Comparison of ENCODE assay signal across 2 cellular contexts in the genomic region with DNA sequence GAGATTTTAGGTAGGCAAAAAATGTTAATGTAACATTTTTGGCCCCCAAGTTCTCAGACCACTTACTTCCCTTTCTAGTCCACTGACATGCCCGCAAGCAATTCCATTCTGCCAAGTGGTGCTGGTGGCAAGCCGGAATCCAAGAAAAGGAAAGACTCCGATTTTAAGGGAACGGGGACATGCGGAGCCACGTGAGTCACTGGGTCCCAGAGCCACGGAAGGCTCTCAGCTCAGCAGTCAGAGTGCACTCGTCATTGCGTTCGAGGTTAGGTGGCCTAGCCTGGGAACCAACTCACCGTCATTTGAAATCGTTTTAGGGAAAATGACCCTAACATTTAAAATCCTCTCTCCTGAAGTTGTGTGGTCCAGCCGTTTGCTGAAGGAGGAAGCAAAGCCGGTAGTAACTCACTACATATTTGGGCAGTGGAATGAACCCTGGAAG.
A peak's percentile ranks its signal among the peaks of the same experiment; 100 is the strongest.
TF ChIP-seq lines count a peak whose summit lies in the region.

No MANE protein-coding gene starts in this region.

TF ChIP-seq in A549, 52 proteins besides CTCF, POLR2A, EP300 and RAD21:
- TF ChIP-seq MAX (IDR thresholded peaks at IDR 0.05) (0 out of 2 replicates have a peak, but pooled peaks have one; percentile 33), FOSL2 (IDR thresholded peaks at IDR 0.05) (no peak), FOSL2 (CRISPR knock-in tag; IDR thresholded peaks at IDR 0.05) (peak; percentile 20; the same call in 1 of the 2 replicates), HOXB13 (CRISPR knock-in tag; IDR thresholded peaks at IDR 0.05; ENCODE audit: low read depth) (no peak)

TF ChIP-seq in HepG2, 621 proteins besides CTCF, POLR2A, EP300 and RAD21 (continues in another document):
- peak; percentile 66 for TF ChIP-seq NRL (CRISPR knock-in tag; IDR thresholded peaks at IDR 0.05; ENCODE audit: borderline replicate concordance)
- 0 out of 2 replicates have a peak, but pooled peaks have one; percentile 4 for TF ChIP-seq ZNF589 (CRISPR knock-in tag; conservative IDR thresholded peaks at IDR 0.05)
- no peak for TF ChIP-seq ZNF530 (CRISPR knock-in tag; IDR thresholded peaks at IDR 0.05; ENCODE audit: low read depth)
- TF ChIP-seq IKZF4 (CRISPR knock-in tag; IDR thresholded peaks at IDR 0.05; ENCODE audit: borderline replicate concordance, low read depth, not compliant biosample characterization) = no peak
- TF ChIP-seq AKNA (CRISPR knock-in tag; IDR thresholded peaks at IDR 0.05; ENCODE audit: borderline replicate concordance) = no peak
- TF ChIP-seq ZBTB38 (CRISPR knock-in tag; IDR thresholded peaks at IDR 0.05) = peak; percentile 22; the same call in 1 of the 2 replicates
- TF ChIP-seq ZNF430 (CRISPR knock-in tag; IDR thresholded peaks at IDR 0.05) = peak; percentile 41; the same call in 1 of the 2 replicates
- TF ChIP-seq, protein P1, sequence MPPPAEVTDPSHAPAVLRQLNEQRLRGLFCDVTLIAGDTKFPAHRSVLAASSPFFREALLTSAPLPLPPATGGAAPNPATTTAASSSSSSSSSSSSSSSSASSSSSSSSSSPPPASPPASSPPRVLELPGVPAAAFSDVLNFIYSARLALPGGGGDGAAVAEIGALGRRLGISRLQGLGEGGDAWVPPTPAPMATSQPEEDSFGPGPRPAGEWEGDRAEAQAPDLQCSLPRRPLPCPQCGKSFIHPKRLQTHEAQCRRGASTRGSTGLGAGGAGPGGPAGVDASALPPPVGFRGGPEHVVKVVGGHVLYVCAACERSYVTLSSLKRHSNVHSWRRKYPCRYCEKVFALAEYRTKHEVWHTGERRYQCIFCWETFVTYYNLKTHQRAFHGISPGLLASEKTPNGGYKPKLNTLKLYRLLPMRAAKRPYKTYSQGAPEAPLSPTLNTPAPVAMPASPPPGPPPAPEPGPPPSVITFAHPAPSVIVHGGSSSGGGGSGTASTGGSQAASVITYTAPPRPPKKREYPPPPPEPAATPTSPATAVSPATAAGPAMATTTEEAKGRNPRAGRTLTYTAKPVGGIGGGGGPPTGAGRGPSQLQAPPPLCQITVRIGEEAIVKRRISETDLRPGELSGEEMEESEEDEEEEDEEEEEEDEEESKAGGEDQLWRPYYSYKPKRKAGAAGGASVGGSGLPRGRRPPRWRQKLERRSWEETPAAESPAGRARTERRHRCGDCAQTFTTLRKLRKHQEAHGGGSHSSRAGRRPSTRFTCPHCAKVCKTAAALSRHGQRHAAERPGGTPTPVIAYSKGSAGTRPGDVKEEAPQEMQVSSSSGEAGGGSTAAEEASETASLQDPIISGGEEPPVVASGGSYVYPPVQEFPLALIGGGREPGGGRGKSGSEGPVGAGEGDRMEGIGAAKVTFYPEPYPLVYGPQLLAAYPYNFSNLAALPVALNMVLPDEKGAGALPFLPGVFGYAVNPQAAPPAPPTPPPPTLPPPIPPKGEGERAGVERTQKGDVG (CRISPR knock-in tag; IDR thresholded peaks at IDR 0.05; ENCODE audit: borderline replicate concordance) = no peak; the same call in 1 of the 2 replicates
- no peak for TF ChIP-seq ZNF101 (CRISPR knock-in tag; IDR thresholded peaks at IDR 0.05; ENCODE audit: borderline replicate concordance, low read depth)
- peak; percentile 24; the same call in 1 of the 2 replicates for TF ChIP-seq MED1 (CRISPR knock-in tag; IDR thresholded peaks at IDR 0.05)
- no peak for TF ChIP-seq CBFB (CRISPR knock-in tag; IDR thresholded peaks at IDR 0.05)
- peak; percentile 57; the same call in 1 of the 2 replicates for TF ChIP-seq ZNF224 (CRISPR knock-in tag; IDR thresholded peaks at IDR 0.05)
- TF ChIP-seq ZNF543 (CRISPR knock-in tag; IDR thresholded peaks at IDR 0.05) = no peak
- TF ChIP-seq PCBP2 (optimal IDR thresholded peaks at IDR 0.05; ENCODE audit: low read depth, low read length, poor library complexity, severe bottlenecking) = peak; percentile 55
- TF ChIP-seq ZNF672 (CRISPR knock-in tag; IDR thresholded peaks at IDR 0.05) = peak; percentile 21; the same call in 1 of the 2 replicates
- TF ChIP-seq, protein P2, sequence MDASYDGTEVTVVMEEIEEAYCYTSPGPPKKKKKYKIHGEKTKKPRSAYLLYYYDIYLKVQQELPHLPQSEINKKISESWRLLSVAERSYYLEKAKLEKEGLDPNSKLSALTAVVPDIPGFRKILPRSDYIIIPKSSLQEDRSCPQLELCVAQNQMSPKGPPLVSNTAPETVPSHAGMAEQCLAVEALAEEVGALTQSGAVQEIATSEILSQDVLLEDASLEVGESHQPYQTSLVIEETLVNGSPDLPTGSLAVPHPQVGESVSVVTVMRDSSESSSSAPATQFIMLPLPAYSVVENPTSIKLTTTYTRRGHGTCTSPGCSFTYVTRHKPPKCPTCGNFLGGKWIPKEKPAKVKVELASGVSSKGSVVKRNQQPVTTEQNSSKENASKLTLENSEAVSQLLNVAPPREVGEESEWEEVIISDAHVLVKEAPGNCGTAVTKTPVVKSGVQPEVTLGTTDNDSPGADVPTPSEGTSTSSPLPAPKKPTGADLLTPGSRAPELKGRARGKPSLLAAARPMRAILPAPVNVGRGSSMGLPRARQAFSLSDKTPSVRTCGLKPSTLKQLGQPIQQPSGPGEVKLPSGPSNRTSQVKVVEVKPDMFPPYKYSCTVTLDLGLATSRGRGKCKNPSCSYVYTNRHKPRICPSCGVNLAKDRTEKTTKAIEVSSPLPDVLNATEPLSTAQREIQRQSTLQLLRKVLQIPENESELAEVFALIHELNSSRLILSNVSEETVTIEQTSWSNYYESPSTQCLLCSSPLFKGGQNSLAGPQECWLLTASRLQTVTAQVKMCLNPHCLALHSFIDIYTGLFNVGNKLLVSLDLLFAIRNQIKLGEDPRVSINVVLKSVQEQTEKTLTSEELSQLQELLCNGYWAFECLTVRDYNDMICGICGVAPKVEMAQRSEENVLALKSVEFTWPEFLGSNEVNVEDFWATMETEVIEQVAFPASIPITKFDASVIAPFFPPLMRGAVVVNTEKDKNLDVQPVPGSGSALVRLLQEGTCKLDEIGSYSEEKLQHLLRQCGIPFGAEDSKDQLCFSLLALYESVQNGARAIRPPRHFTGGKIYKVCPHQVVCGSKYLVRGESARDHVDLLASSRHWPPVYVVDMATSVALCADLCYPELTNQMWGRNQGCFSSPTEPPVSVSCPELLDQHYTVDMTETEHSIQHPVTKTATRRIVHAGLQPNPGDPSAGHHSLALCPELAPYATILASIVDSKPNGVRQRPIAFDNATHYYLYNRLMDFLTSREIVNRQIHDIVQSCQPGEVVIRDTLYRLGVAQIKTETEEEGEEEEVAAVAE (CRISPR knock-in tag; IDR thresholded peaks at IDR 0.05; ENCODE audit: borderline replicate concordance) = peak; percentile 21; the same call in 1 of the 2 replicates
- 0 out of 2 replicates have a peak, but pooled peaks have one; percentile 5 for TF ChIP-seq ZNF709 (CRISPR knock-in tag; IDR thresholded peaks at IDR 0.05)
- 0 out of 2 replicates have a peak, but pooled peaks have one; percentile 2 for TF ChIP-seq ZIK1 (CRISPR knock-in tag; IDR thresholded peaks at IDR 0.05; ENCODE audit: borderline replicate concordance, low read depth)
- peak; percentile 51; the same call in 1 of the 2 replicates for TF ChIP-seq ZNF746 (CRISPR knock-in tag; IDR thresholded peaks at IDR 0.05)
- TF ChIP-seq, protein P3, sequence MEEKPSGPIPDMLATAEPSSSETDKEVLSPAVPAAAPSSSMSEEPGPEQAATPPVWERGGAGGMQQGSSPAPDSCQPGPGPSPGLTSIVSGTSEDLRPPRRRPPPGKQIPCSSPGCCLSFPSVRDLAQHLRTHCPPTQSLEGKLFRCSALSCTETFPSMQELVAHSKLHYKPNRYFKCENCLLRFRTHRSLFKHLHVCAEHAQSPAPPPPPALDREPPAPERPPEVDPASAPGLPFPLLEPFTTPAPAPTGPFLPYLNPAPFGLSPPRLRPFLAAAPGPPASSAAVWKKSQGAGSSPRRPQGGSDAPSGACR (CRISPR knock-in tag; IDR thresholded peaks at IDR 0.05) = 0 out of 2 replicates have a peak, but pooled peaks have one; percentile 34
- no peak for TF ChIP-seq NR2F2 (IDR thresholded peaks at IDR 0.05; ENCODE audit: borderline replicate concordance, low read depth)
- TF ChIP-seq PAWR (CRISPR knock-in tag; IDR thresholded peaks at IDR 0.05; ENCODE audit: borderline replicate concordance) = no peak
- no peak for TF ChIP-seq HMG20B (CRISPR knock-in tag; conservative IDR thresholded peaks at IDR 0.05)
- TF ChIP-seq ATF4 (CRISPR knock-in tag; IDR thresholded peaks at IDR 0.05) = 0 out of 4 replicates have a peak, but pooled peaks of 1 of the 2 experiments have one; percentile 6
- no peak for TF ChIP-seq ZNF143 (CRISPR knock-in tag; IDR thresholded peaks at IDR 0.05)
- TF ChIP-seq ZNF207 (IDR thresholded peaks at IDR 0.05; ENCODE audit: borderline replicate concordance) = no peak
- no peak for TF ChIP-seq CHD2 (IDR thresholded peaks at IDR 0.05; ENCODE audit: low read depth, low read length)
- no peak for TF ChIP-seq KDM3A (CRISPR knock-in tag; IDR thresholded peaks at IDR 0.05; ENCODE audit: low read depth)
- TF ChIP-seq SATB2 (CRISPR knock-in tag; IDR thresholded peaks at IDR 0.05) = 0 out of 2 replicates have a peak, but pooled peaks have one; percentile 42
- TF ChIP-seq MTF2 (CRISPR knock-in tag; IDR thresholded peaks at IDR 0.05; ENCODE audit: borderline replicate concordance) = peak; percentile 24; the same call in 1 of the 2 replicates
- TF ChIP-seq ZC3H4 (CRISPR knock-in tag; IDR thresholded peaks at IDR 0.05; ENCODE audit: borderline replicate concordance) = peak; percentile 44; the same call in 1 of the 2 replicates
- no peak for TF ChIP-seq TFE3 (CRISPR knock-in tag; IDR thresholded peaks at IDR 0.05)
- TF ChIP-seq, protein P4, sequence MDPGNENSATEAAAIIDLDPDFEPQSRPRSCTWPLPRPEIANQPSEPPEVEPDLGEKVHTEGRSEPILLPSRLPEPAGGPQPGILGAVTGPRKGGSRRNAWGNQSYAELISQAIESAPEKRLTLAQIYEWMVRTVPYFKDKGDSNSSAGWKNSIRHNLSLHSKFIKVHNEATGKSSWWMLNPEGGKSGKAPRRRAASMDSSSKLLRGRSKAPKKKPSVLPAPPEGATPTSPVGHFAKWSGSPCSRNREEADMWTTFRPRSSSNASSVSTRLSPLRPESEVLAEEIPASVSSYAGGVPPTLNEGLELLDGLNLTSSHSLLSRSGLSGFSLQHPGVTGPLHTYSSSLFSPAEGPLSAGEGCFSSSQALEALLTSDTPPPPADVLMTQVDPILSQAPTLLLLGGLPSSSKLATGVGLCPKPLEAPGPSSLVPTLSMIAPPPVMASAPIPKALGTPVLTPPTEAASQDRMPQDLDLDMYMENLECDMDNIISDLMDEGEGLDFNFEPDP (CRISPR knock-in tag; conservative IDR thresholded peaks at IDR 0.05) = peak; percentile 95; the same call in 1 of the 2 replicates
- no peak for TF ChIP-seq BRCA1 (CRISPR knock-in tag; IDR thresholded peaks at IDR 0.05)
- no peak for TF ChIP-seq YEATS2 (CRISPR knock-in tag; IDR thresholded peaks at IDR 0.05; ENCODE audit: borderline replicate concordance)
- TF ChIP-seq ZNF614 (CRISPR knock-in tag; IDR thresholded peaks at IDR 0.05; ENCODE audit: borderline replicate concordance) = peak; percentile 35; the same call in 1 of the 2 replicates
- no peak for TF ChIP-seq SRSF4 (IDR thresholded peaks at IDR 0.05; ENCODE audit: low read depth, low read length, poor library complexity, severe bottlenecking)
- TF ChIP-seq, protein P5, sequence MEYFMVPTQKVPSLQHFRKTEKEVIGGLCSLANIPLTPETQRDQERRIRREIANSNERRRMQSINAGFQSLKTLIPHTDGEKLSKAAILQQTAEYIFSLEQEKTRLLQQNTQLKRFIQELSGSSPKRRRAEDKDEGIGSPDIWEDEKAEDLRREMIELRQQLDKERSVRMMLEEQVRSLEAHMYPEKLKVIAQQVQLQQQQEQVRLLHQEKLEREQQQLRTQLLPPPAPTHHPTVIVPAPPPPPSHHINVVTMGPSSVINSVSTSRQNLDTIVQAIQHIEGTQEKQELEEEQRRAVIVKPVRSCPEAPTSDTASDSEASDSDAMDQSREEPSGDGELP (IDR thresholded peaks at IDR 0.05; ENCODE audit: borderline replicate concordance, low read depth) = no peak
- TF ChIP-seq TEAD2 (CRISPR knock-in tag; IDR thresholded peaks at IDR 0.05) = no peak
